In genomic region chr1:158002022-158002629, GRCh38 we compare ENCODE assay signal across 8 cellular contexts. TPM values are rescaled to one million over a fixed set of nuclear protein-coding genes. Genes with fewer than 3 reads are reported as not detected.
A peak's percentile ranks its signal among the peaks of the same experiment; 100 is the strongest.
DNase-seq lines count a peak whose midpoint lies in the region; ATAC-seq and TF ChIP-seq lines count a peak whose summit lies in the region.

No MANE protein-coding gene starts in this region.

- H3K27ac Mint-ChIP-seq in activated T-helper 2 cell treated with anti-CD3 and anti-CD28 coated beads, Interferon-gamma antibody, Interleukin-2, Interleukin-4, amounts not matched to agents 10 μg/mL and 5 μg/mL and 100 μg/mL, durations not matched to agents 14 hours and 24 hours and 36 hours: no peak overlapping the region
- no peak overlapping the region for H3K27ac Mint-ChIP-seq in T-helper 2 cell treated with Interferon-gamma antibody and Interleukin-4, amounts not matched to agents 5 μg/mL and 100 μg/mL, for 36 hours
- H3K27ac Mint-ChIP-seq in naive thymus-derived CD4-positive, alpha-beta T cell: no peak overlapping the region

- no peak overlapping the region for H3K4me2 ChIP-seq in Loucy (ENCODE audit: low read depth, low read length, poor library complexity, severe bottlenecking)

- H3K36me3 Mint-ChIP-seq in activated T-helper 2 cell treated with anti-CD3 and anti-CD28 coated beads, Interferon-gamma antibody, Interleukin-2, Interleukin-4, amounts not matched to agents 10 μg/mL and 5 μg/mL and 100 μg/mL, durations not matched to agents 14 hours and 24 hours and 36 hours (ENCODE audit: low read depth): no peaks in the 10 kb centered on the region
- no peaks in the 10 kb centered on the region for H3K36me3 Mint-ChIP-seq in T-helper 2 cell treated with Interferon-gamma antibody and Interleukin-4, amounts not matched to agents 5 μg/mL and 100 μg/mL, for 36 hours (ENCODE audit: low read depth)
- no peaks in the 10 kb centered on the region for H3K36me3 Mint-ChIP-seq in naive thymus-derived CD4-positive, alpha-beta T cell

- H2AFZ ChIP-seq in Loucy (ENCODE audit: low read length): no peak overlapping the region

- no peak overlapping the region for H3K9ac ChIP-seq in Loucy (ENCODE audit: low read depth, low read length, poor library complexity, severe bottlenecking)

- H3K9me3 ChIP-seq in Loucy (ENCODE audit: insufficient read depth, low read depth, low read length) (no peaks in the 10 kb centered on the region), tibial artery (no peaks in the 10 kb centered on the region)
- H3K9me3 ChIP-seq in naive thymus-derived CD4-positive, alpha-beta T cell (ENCODE audit: control insufficient read depth in 2 of 3, low read length in 3 of 3): no peaks in the 10 kb centered on the region

- H4K20me1 ChIP-seq in Loucy (ENCODE audit: insufficient read depth, low read length, poor library complexity, severe bottlenecking): no peaks in the 10 kb centered on the region

- H3K9me2 ChIP-seq in Loucy (replicated peaks; ENCODE audit: low read depth, low read length): no peaks in the 10 kb centered on the region

- no peak overlapping the region for H3K4me3 Mint-ChIP-seq in activated T-helper 2 cell treated with anti-CD3 and anti-CD28 coated beads, Interferon-gamma antibody, Interleukin-2, Interleukin-4, amounts not matched to agents 10 μg/mL and 5 μg/mL and 100 μg/mL, durations not matched to agents 14 hours and 24 hours and 36 hours (ENCODE audit: low read depth)
- no peak overlapping the region for H3K4me3 Mint-ChIP-seq in T-helper 2 cell treated with Interferon-gamma antibody and Interleukin-4, amounts not matched to agents 5 μg/mL and 100 μg/mL, for 36 hours
- H3K4me3 Mint-ChIP-seq in naive thymus-derived CD4-positive, alpha-beta T cell: no peak overlapping the region

- no peak overlapping the region for H3K4me3 ChIP-seq in Loucy (ENCODE audit: low read length, poor library complexity, severe bottlenecking)
- peak overlapping the region; percentile 41 for H3K4me3 ChIP-seq in coronary artery
- peak overlapping the region in 1 of 2 donors; percentile 10 for H3K4me3 ChIP-seq in tibial artery
- H3K4me3 ChIP-seq in naive thymus-derived CD4-positive, alpha-beta T cell (ENCODE audit: low read length): no peak overlapping the region

- H3F3A ChIP-seq in Loucy (ENCODE audit: low read depth): no peaks in the 10 kb centered on the region

- H3K27ac ChIP-seq in coronary artery (peak overlapping the region; percentile 78 to 94), tibial artery (peak overlapping the region; percentile 90 to 94)
- no peak overlapping the region for H3K27ac ChIP-seq in naive thymus-derived CD4-positive, alpha-beta T cell (ENCODE audit: low read depth, low read length)

- H3K36me3 ChIP-seq in Loucy (ENCODE audit: insufficient read depth, low read length) (no peaks in the 10 kb centered on the region), tibial artery (no peaks in the 10 kb centered on the region)
- no peaks in the 10 kb centered on the region for H3K36me3 ChIP-seq in naive thymus-derived CD4-positive, alpha-beta T cell (ENCODE audit: control insufficient read depth in 2 of 3, insufficient read depth in 3 of 3, low read length in 3 of 3)

- no peak for ATAC-seq in naive thymus-derived CD4-positive, alpha-beta T cell

- no peaks in the 10 kb centered on the region for H3K4me1 Mint-ChIP-seq in activated T-helper 2 cell treated with anti-CD3 and anti-CD28 coated beads, Interferon-gamma antibody, Interleukin-2, Interleukin-4, amounts not matched to agents 10 μg/mL and 5 μg/mL and 100 μg/mL, durations not matched to agents 14 hours and 24 hours and 36 hours (ENCODE audit: low read depth)
- H3K4me1 Mint-ChIP-seq in T-helper 2 cell treated with Interferon-gamma antibody and Interleukin-4, amounts not matched to agents 5 μg/mL and 100 μg/mL, for 36 hours (ENCODE audit: low read depth): no peaks in the 10 kb centered on the region
- H3K4me1 Mint-ChIP-seq in naive thymus-derived CD4-positive, alpha-beta T cell: no peaks in the 10 kb centered on the region

- no peaks in the 10 kb centered on the region for H3K79me2 ChIP-seq in Loucy (ENCODE audit: insufficient read depth, low read length)

- H3K9me3 Mint-ChIP-seq in activated T-helper 2 cell treated with anti-CD3 and anti-CD28 coated beads, Interferon-gamma antibody, Interleukin-2, Interleukin-4, amounts not matched to agents 10 μg/mL and 5 μg/mL and 100 μg/mL, durations not matched to agents 14 hours and 24 hours and 36 hours: no peaks in the 10 kb centered on the region
- H3K9me3 Mint-ChIP-seq in T-helper 2 cell treated with Interferon-gamma antibody and Interleukin-4, amounts not matched to agents 5 μg/mL and 100 μg/mL, for 36 hours: no peaks in the 10 kb centered on the region
- no peaks in the 10 kb centered on the region for H3K9me3 Mint-ChIP-seq in naive thymus-derived CD4-positive, alpha-beta T cell

- DNase-seq in coronary artery (ENCODE audit: low spot score) (no peak), kidney glomerular epithelial cell (lab: John Stamatoyannopoulos, UW) (peak; percentile 32), tibial artery (peak in 1 of 2 donors; percentile 52), HT-29 (ENCODE audit: low spot score) (no peak)
- DNase-seq in activated T-helper 2 cell treated with anti-CD3 and anti-CD28 coated beads, Interferon-gamma antibody, Interleukin-2, Interleukin-4, amounts not matched to agents 10 μg/mL and 5 μg/mL and 100 μg/mL, durations not matched to agents 14 hours and 24 hours and 36 hours (ENCODE audit: low spot score): no peak
- DNase-seq in T-helper 2 cell treated with Interferon-gamma antibody and Interleukin-4, amounts not matched to agents 5 μg/mL and 100 μg/mL, for 36 hours (ENCODE audit: low spot score): no peak
- DNase-seq in naive thymus-derived CD4-positive, alpha-beta T cell: no peak

- no peaks in the 10 kb centered on the region for H3K27me3 ChIP-seq in Loucy (ENCODE audit: insufficient read depth, low read length, poor library complexity, severe bottlenecking)
- H3K27me3 ChIP-seq in tibial artery: no peaks in the 10 kb centered on the region
- H3K27me3 ChIP-seq in naive thymus-derived CD4-positive, alpha-beta T cell (ENCODE audit: control insufficient read depth in 2 of 2, insufficient read depth in 2 of 2, low read length in 2 of 2): no peaks in the 10 kb centered on the region

- H3K4me1 ChIP-seq in Loucy (ENCODE audit: insufficient read depth, low read length, poor library complexity, severe bottlenecking) (no peaks in the 10 kb centered on the region), tibial artery (peaks cover 17 to 100% (median 96%) of the 10 kb centered on the region in 4 donors)
- no peaks in the 10 kb centered on the region for H3K4me1 ChIP-seq in naive thymus-derived CD4-positive, alpha-beta T cell (ENCODE audit: control insufficient read depth in 2 of 2, insufficient read depth in 2 of 2, low read length in 2 of 2)

- intact Hi-C loops in tibial artery (cut with DNase I; ENCODE audit: low total_unique reads): no loop called here
- intact Hi-C loops in activated T-helper 2 cell treated with anti-CD3 and anti-CD28 coated beads, Interferon-gamma antibody, Interleukin-2, Interleukin-4, amounts not matched to agents 10 μg/mL and 5 μg/mL and 100 μg/mL, durations not matched to agents 14 hours and 24 hours and 36 hours (cut with micrococcal nuclease): no loop called here
- intact Hi-C loops in naive thymus-derived CD4-positive, alpha-beta T cell (cut with micrococcal nuclease): no loop called here

- CTCF ChIA-PET in naive thymus-derived CD4-positive, alpha-beta T cell (lab: Charles Lee): no interaction called here

- peaks cover 12% of the 10 kb centered on the region for H3K27me3 Mint-ChIP-seq in activated T-helper 2 cell treated with anti-CD3 and anti-CD28 coated beads, Interferon-gamma antibody, Interleukin-2, Interleukin-4, amounts not matched to agents 10 μg/mL and 5 μg/mL and 100 μg/mL, durations not matched to agents 14 hours and 24 hours and 36 hours (ENCODE audit: low read depth)
- H3K27me3 Mint-ChIP-seq in T-helper 2 cell treated with Interferon-gamma antibody and Interleukin-4, amounts not matched to agents 5 μg/mL and 100 μg/mL, for 36 hours (ENCODE audit: low read depth): peaks cover 11% of the 10 kb centered on the region
- H3K27me3 Mint-ChIP-seq in naive thymus-derived CD4-positive, alpha-beta T cell: peaks cover 10 to 25% (median 18%) of the 10 kb centered on the region in 5 donors

- peak; percentile 13; the same call in 1 of the 2 replicates for TF ChIP-seq CTCF in Loucy (conservative IDR thresholded peaks at IDR 0.05; ENCODE audit: low read length)
- TF ChIP-seq CTCF in coronary artery (IDR thresholded peaks at IDR 0.05): no peak
- TF ChIP-seq CTCF in tibial artery (IDR thresholded peaks at IDR 0.05): no peak

- POLR2A ChIA-PET in naive thymus-derived CD4-positive, alpha-beta T cell (lab: Charles Lee): no interaction called here

RNA-seq across cellular contexts. Expression of gene KIRREL1, which starts 8.7 kb away (rescaled TPM):
- total RNA-seq in activated T-helper 2 cell treated with anti-CD3 and anti-CD28 coated beads, Interferon-gamma antibody, Interleukin-2, Interleukin-4, amounts not matched to agents 10 μg/mL and 5 μg/mL and 100 μg/mL, durations not matched to agents 14 hours and 24 hours and 36 hours: not detected in 2 replicates
- 6.8 and 7.3 TPM in 2 replicates for total RNA-seq in HT-29 (2014; rRNA removed; shearing (Covaris generic))
- not detected for total RNA-seq in naive thymus-derived CD4-positive, alpha-beta T cell
- not detected for polyA plus RNA-seq in naive thymus-derived CD4-positive, alpha-beta T cell
